Comparison of ENCODE assay signal across 6 cellular contexts in the genomic region with DNA sequence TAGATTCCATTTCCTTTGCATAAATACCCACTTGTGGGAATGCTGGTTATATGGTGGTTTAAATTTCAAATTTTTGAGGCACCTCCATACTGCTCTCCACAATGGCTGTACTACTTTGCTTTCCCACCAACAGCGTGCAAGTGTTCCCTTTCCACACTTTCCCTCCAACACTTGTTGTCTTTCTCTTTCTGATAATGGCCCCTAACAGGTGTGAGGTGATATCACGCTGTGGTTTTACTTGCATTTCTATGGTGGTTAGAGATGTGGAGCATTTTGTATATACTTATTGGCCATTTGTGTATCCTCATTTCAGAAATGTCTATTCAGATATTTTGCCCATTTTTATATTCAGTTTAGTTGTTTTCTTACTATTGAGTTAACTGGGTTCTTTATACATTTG.
"Had no signal": no experiment of that assay in that cellular context is flagged by ENCODE, and none has a peak within 500 bp of the region (broad histone marks: within the 10 kb centered on the region; RNA-seq: fewer than 3 reads in every experiment).

No MANE protein-coding gene starts in this region.

- H3K36me3 ChIP-seq: HAP-1 had no signal

- H3K4me1 ChIP-seq: HAP-1 had no signal

- H3K27ac ChIP-seq: GM23248 had no signal

- H3K9me3 ChIP-seq: HAP-1 had no signal

- DNase-seq: GM23248, GOT3, H7, IMR-90, KG1 had no signal

- H3K4me3 ChIP-seq: GM23248, HAP-1 had no signal
